17 cellular contexts compared by ENCODE assay signal in genomic region chr5:32115985-32116384, GRCh38. TPM values are rescaled to one million over a fixed set of nuclear protein-coding genes. Genes with fewer than 3 reads are reported as not detected.
A peak's percentile ranks its signal among the peaks of the same experiment; 100 is the strongest.
DNase-seq lines count a peak whose midpoint lies in the region; ATAC-seq lines count a peak whose summit lies in the region.
"Had no signal": no experiment of that assay in that cellular context is flagged by ENCODE, and none has a peak within 500 bp of the region (broad histone marks: within the 10 kb centered on the region; RNA-seq: fewer than 3 reads in every experiment).

No MANE protein-coding gene starts in this region.

- CTCF ChIA-PET in activated naive CD4-positive, alpha-beta T cell treated with anti-CD3 and anti-CD28 coated beads for 36 hours (lab: Charles Lee), result interaction anchor here (0.7 to 1.0 kb wide), 2 partner anchors 12 to 55 kb away, joined by 4 to 5 read pairs; no protein-coding TSS in a partner anchor

- H3K9me3 ChIP-seq in SJCRH30 (replicated peaks), result no peaks in the 10 kb centered on the region
- no peaks in the 10 kb centered on the region for H3K9me3 ChIP-seq in HAP-1
- H3K9me3 ChIP-seq: gastrocnemius medialis, SJSA1 had no signal

- no peak overlapping the region for H3K4me3 Mint-ChIP-seq in activated naive CD4-positive, alpha-beta T cell treated with anti-CD3 and anti-CD28 coated beads for 36 hours
- no peak overlapping the region for H3K4me3 Mint-ChIP-seq in effector memory CD8-positive, alpha-beta T cell
- H3K4me3 Mint-ChIP-seq: activated naive CD4-positive, alpha-beta T cell treated with anti-CD3 and anti-CD28 coated beads, Interleukin-2, amount 10 ng/mL, durations not matched to agents 7 days and 5 days; neural progenitor cell had no signal

- DNase-seq in activated naive CD4-positive, alpha-beta T cell treated with anti-CD3 and anti-CD28 coated beads for 36 hours, result no peak
- DNase-seq in activated naive CD4-positive, alpha-beta T cell (lab: John Stamatoyannopoulos, UW), result no peak
- DNase-seq in SJCRH30 (peak; percentile 37 to 58), sciatic nerve (ENCODE audit: low spot score) (no peak), HAP-1 (ENCODE audit: low spot score in 2 of 2) (no peak)
- DNase-seq in effector memory CD8-positive, alpha-beta T cell, result no peak
- DNase-seq: activated CD4-positive, CD25-positive, alpha-beta regulatory T cell treated with anti-CD3 and anti-CD28 coated beads, Interleukin-2, amount 50 U/mL, for 72 hours; activated naive CD4-positive, alpha-beta T cell treated with anti-CD3 and anti-CD28 coated beads, Interleukin-2, amount 10 ng/mL, durations not matched to agents 7 days and 5 days; dorsolateral prefrontal cortex; gastrocnemius medialis; MV-4-11; NCI-H748 treated with DMSO at 0.1 percent for 48 hours had no signal

- H3K9me3 Mint-ChIP-seq in activated naive CD4-positive, alpha-beta T cell treated with anti-CD3 and anti-CD28 coated beads for 36 hours, result no peaks in the 10 kb centered on the region
- no peaks in the 10 kb centered on the region for H3K9me3 Mint-ChIP-seq in effector memory CD8-positive, alpha-beta T cell
- H3K9me3 Mint-ChIP-seq: activated naive CD4-positive, alpha-beta T cell treated with anti-CD3 and anti-CD28 coated beads, Interleukin-2, amount 10 ng/mL, durations not matched to agents 7 days and 5 days; neural progenitor cell had no signal

- peaks cover 34% of the 10 kb centered on the region for H3K4me1 Mint-ChIP-seq in activated naive CD4-positive, alpha-beta T cell treated with anti-CD3 and anti-CD28 coated beads for 36 hours (ENCODE audit: low read depth)
- H3K4me1 Mint-ChIP-seq in effector memory CD8-positive, alpha-beta T cell (ENCODE audit: low read depth in 2 of 2), result peaks cover 9 to 22% of the 10 kb centered on the region in 2 donors

- no peaks in the 10 kb centered on the region for H3K27me3 ChIP-seq in SJCRH30
- H3K27me3 ChIP-seq in HAP-1 (ENCODE audit: low read depth), result no peaks in the 10 kb centered on the region
- H3K27me3 ChIP-seq: dorsolateral prefrontal cortex, gastrocnemius medialis, neural progenitor cell, SJSA1 had no signal

- H3K36me3 Mint-ChIP-seq in activated naive CD4-positive, alpha-beta T cell treated with anti-CD3 and anti-CD28 coated beads for 36 hours (ENCODE audit: low read depth), result peaks cover 20% of the 10 kb centered on the region
- peaks cover 64% of the 10 kb centered on the region for H3K36me3 Mint-ChIP-seq in effector memory CD8-positive, alpha-beta T cell (ENCODE audit: insufficient read depth)

- H3K4me1 ChIP-seq in SJCRH30 (no peaks in the 10 kb centered on the region), HAP-1 (peaks cover 13% of the 10 kb centered on the region)
- H3K4me1 ChIP-seq: neural progenitor cell, SJSA1 had no signal

- ATAC-seq in effector memory CD8-positive, alpha-beta T cell (replicated peaks), result no peak
- peak; percentile 45 for ATAC-seq in sciatic nerve
- ATAC-seq in GM21381 (IDR thresholded peaks at IDR 0.05; ENCODE audit: unreplicated experiment), result no peak
- ATAC-seq in GM19324 (IDR thresholded peaks at IDR 0.05; ENCODE audit: low FRiP score, unreplicated experiment), result no peak
- ATAC-seq: gastrocnemius medialis had no signal

- H3K27ac ChIP-seq in SJCRH30, result no peak overlapping the region
- H3K27ac ChIP-seq: HL-60, neural progenitor cell, SJSA1 had no signal

- intact Hi-C loops in activated naive CD4-positive, alpha-beta T cell treated with anti-CD3 and anti-CD28 coated beads for 36 hours (cut with micrococcal nuclease), result loop anchor here (5.0 kb wide), 1 partner anchor 96 kb away; no protein-coding TSS in a partner anchor
- intact Hi-C loops in sciatic nerve (cut with DNase I), result no loop called here

- H3K36me3 ChIP-seq in SJCRH30, result peaks cover 39% of the 10 kb centered on the region
- peaks cover 20% of the 10 kb centered on the region for H3K36me3 ChIP-seq in HAP-1 (replicated peaks)
- H3K36me3 ChIP-seq: SJSA1 had no signal

- H3K27me3 Mint-ChIP-seq in activated naive CD4-positive, alpha-beta T cell treated with anti-CD3 and anti-CD28 coated beads for 36 hours (ENCODE audit: low read depth), result no peaks in the 10 kb centered on the region
- H3K27me3 Mint-ChIP-seq in effector memory CD8-positive, alpha-beta T cell, result no peaks in the 10 kb centered on the region
- H3K27me3 Mint-ChIP-seq: activated naive CD4-positive, alpha-beta T cell treated with anti-CD3 and anti-CD28 coated beads, Interleukin-2, amount 10 ng/mL, durations not matched to agents 7 days and 5 days had no signal

- H3K4me3 ChIP-seq in SJCRH30, result no peak overlapping the region
- H3K4me3 ChIP-seq in HAP-1, result no peak overlapping the region
- H3K4me3 ChIP-seq: dorsolateral prefrontal cortex, gastrocnemius medialis, neural progenitor cell, SJSA1 had no signal

- in situ Hi-C loops in HAP-1 (cut with MboI; ENCODE audit: low sequenced_read_pairs), result no loop called here

- peak overlapping the region; percentile 56 for H3K27ac Mint-ChIP-seq in activated naive CD4-positive, alpha-beta T cell treated with anti-CD3 and anti-CD28 coated beads for 36 hours
- H3K27ac Mint-ChIP-seq in effector memory CD8-positive, alpha-beta T cell, result peak overlapping the region; percentile 4 to 63
- H3K27ac Mint-ChIP-seq: activated naive CD4-positive, alpha-beta T cell treated with anti-CD3 and anti-CD28 coated beads, Interleukin-2, amount 10 ng/mL, durations not matched to agents 7 days and 5 days; neural progenitor cell had no signal

RNA-seq across cellular contexts. Expression of gene GOLPH3, which starts 58.1 kb away (rescaled TPM):
- total RNA-seq in activated naive CD4-positive, alpha-beta T cell treated with anti-CD3 and anti-CD28 coated beads for 36 hours, result 10 to 100 TPM; 38.2 to 41.5 TPM
- total RNA-seq in SJCRH30 (2014; rRNA removed; shearing (Covaris generic)), result 70.4 and 74.6 TPM in 2 replicates
- 88.7 TPM for total RNA-seq in sciatic nerve

Comparison
In these comparisons a context has a peak if more than half of its experiments do, and no peak if none do; other contexts are left out.
1. DNase-seq: peak in SJCRH30 (2 of 2); none in activated naive CD4-positive, alpha-beta T cell treated with anti-CD3 and anti-CD28 coated beads for 36 hours (single experiment), activated naive CD4-positive, alpha-beta T cell (0 of 4), effector memory CD8-positive, alpha-beta T cell (0 of 3), sciatic nerve (single experiment) and HAP-1 (0 of 2).